ENCODE assay signal across 15 cellular contexts in genomic region chr20:20206788-20207187, GRCh38.
DNase-seq lines count a peak whose midpoint lies in the region; ATAC-seq, FAIRE-seq and TF ChIP-seq lines count a peak whose summit lies in the region.
"Had no signal": no experiment of that assay in that cellular context is flagged by ENCODE, and none has a peak within 500 bp of the region (broad histone marks: within the 10 kb centered on the region; RNA-seq: fewer than 3 reads in every experiment).

No MANE protein-coding gene starts in this region.

- DNase-seq in GM19238 (ENCODE audit: insufficient read length, low spot score), result peak; percentile 46
- no peak for DNase-seq in Caco-2
- no peak for DNase-seq in GM12892 (ENCODE audit: insufficient read length)
- DNase-seq in OCI-M2 (lab: John Stamatoyannopoulos, UW; ENCODE audit: unreplicated experiment), result no peak
- DNase-seq: activated T-cell treated with anti-CD3 and anti-CD28 coated beads for 4 hours; amygdala; effector CD4-positive, alpha-beta T cell; HFFc6; Karpas-422; left ventricle myocardium superior; nucleus accumbens; stimulated activated CD8-positive, alpha-beta memory T cell treated with anti-CD3 and anti-CD28 coated beads, Interleukin-4, amount 100 ng/mL, for 48 hours had no signal

- no peak overlapping the region for H3K27ac Mint-ChIP-seq in Caco-2 (ENCODE audit: unreplicated experiment)
- H3K27ac Mint-ChIP-seq: HFFc6 had no signal

- H3K9me3 ChIP-seq in neuron (ENCODE audit: low read length) (no peaks in the 10 kb centered on the region), Caco-2 (no peaks in the 10 kb centered on the region)

- TF ChIP-seq POLR2A in GM12892 (IDR thresholded peaks at IDR 0.05; ENCODE audit: low read depth, low read length), result no peak

- H3K36me3 Mint-ChIP-seq in Caco-2 (ENCODE audit: insufficient read depth, unreplicated experiment), result no peaks in the 10 kb centered on the region

- H3K4me1 ChIP-seq in neuron (ENCODE audit: insufficient read depth, low read length) (peaks cover 32% of the 10 kb centered on the region), Caco-2 (no peaks in the 10 kb centered on the region)

- no peaks in the 10 kb centered on the region for H3K9me3 Mint-ChIP-seq in Caco-2 (ENCODE audit: unreplicated experiment)
- H3K9me3 Mint-ChIP-seq: HFFc6 had no signal

- POLR2A ChIA-PET in Caco-2 (lab: Charles Lee), result no interaction called here

- H3K4me3 ChIP-seq in neuron (ENCODE audit: low read length) (no peak overlapping the region), Caco-2 (ENCODE audit: low read depth, low read length) (no peak overlapping the region)

- H3K36me3 ChIP-seq in neuron (ENCODE audit: insufficient read depth, low read length) (no peaks in the 10 kb centered on the region), Caco-2 (ENCODE audit: control insufficient read depth, insufficient read depth, low read length) (no peaks in the 10 kb centered on the region)

- no peaks in the 10 kb centered on the region for H3K27me3 Mint-ChIP-seq in Caco-2 (ENCODE audit: insufficient read depth, unreplicated experiment)

- H3K4me3 Mint-ChIP-seq in Caco-2 (ENCODE audit: unreplicated experiment), result no peak overlapping the region
- H3K4me3 Mint-ChIP-seq: HFFc6 had no signal

- intact Hi-C loops in Caco-2 (cut with micrococcal nuclease; ENCODE audit: unreplicated experiment), result no loop called here

- no peak for FAIRE-seq in GM12892 (lab: Jason Lieb, UNC)

- CTCF ChIA-PET in Caco-2 (lab: Charles Lee), result no interaction called here

- H2AFZ ChIP-seq in neuron (ENCODE audit: low read depth, low read length), result peak overlapping the region; percentile 56

- H3K27me3 ChIP-seq in neuron (ENCODE audit: insufficient read depth, low read length), result no peaks in the 10 kb centered on the region
- 0 out of 2 replicates have a peak, but pooled peaks cover 1% of the 10 kb centered on the region for H3K27me3 ChIP-seq in Caco-2 (replicated peaks; ENCODE audit: control insufficient read depth, insufficient read depth, low read length)

- TF ChIP-seq CTCF in Caco-2 (IDR thresholded peaks at IDR 0.05; ENCODE audit: insufficient read depth in 1 of 2, low read depth in 1 of 2, low read length in 1 of 2, severe bottlenecking in 1 of 2, unreplicated experiment in 1 of 2), result no peak

- no TSS peak for BruUV-seq in Caco-2 (replicated peaks; lab: Mats Ljungman, UMichigan)

- ATAC-seq in GM21786 (IDR thresholded peaks at IDR 0.05; ENCODE audit: unreplicated experiment) (peak; percentile 89), HG03175 (IDR thresholded peaks at IDR 0.05; ENCODE audit: unreplicated experiment) (peak; percentile 87)

- H3K4me1 Mint-ChIP-seq in Caco-2 (ENCODE audit: low read depth, unreplicated experiment), result no peaks in the 10 kb centered on the region
